In genomic region chr6:169096326-169096882, GRCh38 we compare ENCODE assay signal across 28 cellular contexts.
DNase-seq lines count a peak whose midpoint lies in the region; ATAC-seq, FAIRE-seq and TF ChIP-seq lines count a peak whose summit lies in the region.
"Had no signal": no experiment of that assay in that cellular context is flagged by ENCODE, and none has a peak within 500 bp of the region (broad histone marks: within the 10 kb centered on the region; RNA-seq: fewer than 3 reads in every experiment).

No MANE protein-coding gene starts in this region.

- H3K4me3 ChIP-seq in ACC112 (ENCODE audit: low read depth, low read length) (no peak overlapping the region), brain microvascular endothelial cell (ENCODE audit: low read depth, low read length) (no peak overlapping the region), lung (no peak overlapping the region), kidney (ENCODE audit: low read length in 2 of 2) (no peak overlapping the region), dorsolateral prefrontal cortex (no peak overlapping the region)
- H3K4me3 ChIP-seq: BLaER1 treated with 17β-estradiol and CSF1 and Interleukin-3, amounts not matched to agents 10 nM and 100 nM; GM12878; pancreas; thoracic aorta had no signal

- intact Hi-C loops in kidney (cut with DNase I): no loop called here
- intact Hi-C loops in dorsolateral prefrontal cortex (cut with DNase I): no loop called here

- no peak overlapping the region for H2AFZ ChIP-seq in ACC112 (ENCODE audit: low read length, unreplicated experiment)

- H3K36me3 Mint-ChIP-seq in HFFc6 (ENCODE audit: low read depth): peaks cover 20% of the 10 kb centered on the region
- H3K36me3 Mint-ChIP-seq: naive B cell had no signal

- peaks cover 2% of the 10 kb centered on the region; the same call in 1 of the 2 replicates for H3K27me3 Mint-ChIP-seq in HFFc6 (ENCODE audit: insufficient read depth)
- H3K27me3 Mint-ChIP-seq: activated CD4-positive, alpha-beta T cell treated with anti-CD3 and anti-CD28 coated beads, Interleukin-2, amount 10 ng/mL, durations not matched to agents 24 days and 14 days; naive B cell had no signal

- H3K79me2 ChIP-seq in ACC112 (ENCODE audit: control insufficient read depth, insufficient read depth, low read length, unreplicated experiment): no peaks in the 10 kb centered on the region

- H3K4me1 Mint-ChIP-seq in HFFc6 (ENCODE audit: low read depth): peaks cover 68% of the 10 kb centered on the region
- H3K4me1 Mint-ChIP-seq: activated CD4-positive, alpha-beta T cell treated with anti-CD3 and anti-CD28 coated beads, Interleukin-2, amount 10 ng/mL, durations not matched to agents 24 days and 14 days; naive B cell had no signal

- peaks cover 0 to 4% of the 10 kb centered on the region in 2 donors for H3K9me3 ChIP-seq in lung (ENCODE audit: control insufficient read depth in 2 of 2, insufficient read depth in 1 of 2, low read length in 1 of 2)
- no peaks in the 10 kb centered on the region for H3K9me3 ChIP-seq in kidney (ENCODE audit: control insufficient read depth in 1 of 2, low read length in 2 of 2)
- H3K9me3 ChIP-seq: pancreas, thoracic aorta had no signal

- peak overlapping the region; percentile 52 for H3K27ac Mint-ChIP-seq in HFFc6
- H3K27ac Mint-ChIP-seq: activated CD4-positive, alpha-beta T cell treated with anti-CD3 and anti-CD28 coated beads, Interleukin-2, amount 10 ng/mL, durations not matched to agents 24 days and 14 days; activated naive CD4-positive, alpha-beta T cell treated with anti-CD3 and anti-CD28 coated beads for 36 hours; naive B cell had no signal

- H3K27me3 ChIP-seq in ACC112 (ENCODE audit: insufficient read depth, low read length) (no peaks in the 10 kb centered on the region), brain microvascular endothelial cell (replicated peaks) (no peaks in the 10 kb centered on the region), lung (ENCODE audit: control insufficient read depth, insufficient read depth) (peaks cover 2% of the 10 kb centered on the region), dorsolateral prefrontal cortex (peaks cover 0 to 11% (median 0%) of the 10 kb centered on the region in 45 donors)
- H3K27me3 ChIP-seq: BLaER1 treated with 17β-estradiol and CSF1 and Interleukin-3, amounts not matched to agents 10 nM and 100 nM had no signal

- no peak overlapping the region for H3K4me3 Mint-ChIP-seq in HFFc6
- H3K4me3 Mint-ChIP-seq: activated CD4-positive, alpha-beta T cell treated with anti-CD3 and anti-CD28 coated beads, Interleukin-2, amount 10 ng/mL, durations not matched to agents 24 days and 14 days; activated naive CD4-positive, alpha-beta T cell treated with anti-CD3 and anti-CD28 coated beads for 36 hours; naive B cell had no signal

- H3K9me3 Mint-ChIP-seq in HFFc6: peaks cover 12% of the 10 kb centered on the region

- H3K9ac ChIP-seq in kidney (ENCODE audit: low read length in 2 of 2): no peak overlapping the region
- H3K9ac ChIP-seq: BLaER1 treated with 17β-estradiol and CSF1 and Interleukin-3, amounts not matched to agents 10 nM and 100 nM; KMS-11 had no signal

- in situ Hi-C loops in brain microvascular endothelial cell (cut with HindIII; ENCODE audit: low pct_ligation_motif_present, low sequenced_read_pairs): no loop called here

- H3K27ac ChIP-seq in ACC112 (ENCODE audit: low read depth, low read length): peak overlapping the region; percentile 87
- peak overlapping the region; percentile 96 for H3K27ac ChIP-seq in brain microvascular endothelial cell
- H3K27ac ChIP-seq in lung (ENCODE audit: low read depth in 1 of 2, low read length in 1 of 2): no peak overlapping the region
- no peak overlapping the region for H3K27ac ChIP-seq in kidney (ENCODE audit: low read depth in 2 of 2, low read length in 2 of 2)
- no peak overlapping the region for H3K27ac ChIP-seq in dorsolateral prefrontal cortex
- H3K27ac ChIP-seq: BLaER1 treated with 17β-estradiol and CSF1 and Interleukin-3, amounts not matched to agents 10 nM and 100 nM; KMS-11; pancreas; thoracic aorta; VCaP had no signal

- ATAC-seq in lung (ENCODE audit: insufficient read depth, low FRiP score): no peak
- ATAC-seq: GM12878; pancreas; stimulated activated naive CD8-positive, alpha-beta T cell treated with anti-CD3 and anti-CD28 coated beads, Interleukin-15, Interleukin-2, amounts not matched to agents 100 U/mL and 50 U/mL, for 24 hours had no signal

- no peak for FAIRE-seq in kidney (lab: Jason Lieb, UNC)
- FAIRE-seq: GM12878 had no signal

- DNase-seq in HFFc6 (no peak), brain microvascular endothelial cell (no peak), lung (ENCODE audit: low spot score) (peak; percentile 22), kidney (no peak), MV-4-11 (lab: John Stamatoyannopoulos, UW) (no peak), dorsolateral prefrontal cortex (no peak), HUDEP-2 (lab: John Stamatoyannopoulos, UW; ENCODE audit: unreplicated experiment in 76 of 76) (no peak)
- DNase-seq: ACHN; activated CD4-positive, alpha-beta T cell treated with anti-CD3 and anti-CD28 coated beads, Interleukin-2, amount 10 ng/mL, durations not matched to agents 24 days and 14 days; activated naive CD4-positive, alpha-beta T cell treated with anti-CD3 and anti-CD28 coated beads for 36 hours; amniotic stem cell; dermis blood vessel endothelial cell; DND-41; HCEC 1CT; mesendoderm; naive B cell; NCI-H1694; NCI-H526 treated with DMSO at 0.1 percent for 48 hours; pancreas; right cardiac atrium; RPMI8226; stimulated activated naive CD8-positive, alpha-beta T cell treated with anti-CD3 and anti-CD28 coated beads, Interleukin-15, Interleukin-2, amounts not matched to agents 100 U/mL and 50 U/mL, for 24 hours had no signal

- 82 to 89% methylated on average over 8 of the region's 8 CpGs for WGBS in lung, 2 donors

- peaks cover 36% of the 10 kb centered on the region for H3K4me1 ChIP-seq in ACC112 (ENCODE audit: control insufficient read depth, insufficient read depth, low read length, unreplicated experiment)
- H3K4me1 ChIP-seq in lung (ENCODE audit: control insufficient read depth in 2 of 2, insufficient read depth in 2 of 2, low read length in 2 of 2): no peaks in the 10 kb centered on the region
- H3K4me1 ChIP-seq in kidney (ENCODE audit: control insufficient read depth in 1 of 2, insufficient read depth in 1 of 2, low read depth in 1 of 2, low read length in 2 of 2): no peaks in the 10 kb centered on the region
- H3K4me1 ChIP-seq: pancreas had no signal

- TF ChIP-seq CTCF in HFFc6 (IDR thresholded peaks at IDR 0.05) (peak; percentile 51; the same call in 1 of the 2 replicates), brain microvascular endothelial cell (IDR thresholded peaks at IDR 0.05; ENCODE audit: low read depth, low read length, missing control alignments) (peak; percentile 32), lung (IDR thresholded peaks at IDR 0.05; ENCODE audit: control extremely low read depth, extremely low read depth) (no peak), kidney (IDR thresholded peaks at IDR 0.05; ENCODE audit: borderline replicate concordance, extremely low read depth, insufficient read depth) (no peak), dorsolateral prefrontal cortex (IDR thresholded peaks at IDR 0.05 in 54 of 56, conservative IDR thresholded peaks at IDR 0.05 in 2 of 56; ENCODE audit: low read depth in 1 of 56, partially characterized antibody in 56 of 56) (no peak)

- no peaks in the 10 kb centered on the region for H3K36me3 ChIP-seq in ACC112 (ENCODE audit: insufficient read depth, low read length)
- no peaks in the 10 kb centered on the region for H3K36me3 ChIP-seq in brain microvascular endothelial cell (replicated peaks)
- no peaks in the 10 kb centered on the region for H3K36me3 ChIP-seq in lung (ENCODE audit: control insufficient read depth in 2 of 2, insufficient read depth in 2 of 2, low read length in 2 of 2)
- H3K36me3 ChIP-seq in kidney (ENCODE audit: control insufficient read depth in 1 of 2, insufficient read depth in 2 of 2, low read length in 2 of 2): no peaks in the 10 kb centered on the region
- H3K36me3 ChIP-seq: pancreas, thoracic aorta had no signal

Comparison
In these comparisons a context has a peak if more than half of its experiments do, and no peak if none do; other contexts are left out.
1. H3K27ac ChIP-seq: peak in ACC112 (single experiment) and brain microvascular endothelial cell (single experiment); none in lung (0 of 2), kidney (0 of 2) and dorsolateral prefrontal cortex (0 of 59).
2. CTCF ChIP-seq: peak in HFFc6 (single experiment) and brain microvascular endothelial cell (single experiment); none in lung (single experiment), kidney (single experiment) and dorsolateral prefrontal cortex (0 of 56).